In genomic region chr19:41306394-41306793, GRCh38 we compare ENCODE assay signal across 12 cellular contexts. TPM values are rescaled to one million over a fixed set of nuclear protein-coding genes. Genes with fewer than 3 reads are reported as not detected.
A peak's percentile ranks its signal among the peaks of the same experiment; 100 is the strongest.
DNase-seq lines count a peak whose midpoint lies in the region; ATAC-seq and TF ChIP-seq lines count a peak whose summit lies in the region.
"Had no signal": no experiment of that assay in that cellular context is flagged by ENCODE, and none has a peak within 500 bp of the region (broad histone marks: within the 10 kb centered on the region; RNA-seq: fewer than 3 reads in every experiment).

No MANE protein-coding gene starts in this region.

- H3K36me3 Mint-ChIP-seq in HFFc6 (ENCODE audit: low read depth) (peaks cover 27% of the 10 kb centered on the region), type B pancreatic cell (peaks cover 13% of the 10 kb centered on the region)
- peaks cover 78% of the 10 kb centered on the region for H3K36me3 Mint-ChIP-seq in central memory CD8-positive, alpha-beta T cell (ENCODE audit: insufficient read depth)

- H3K4me3 ChIP-seq in BLaER1, result peak overlapping the region; percentile 18; the same call in 1 of the 2 replicates
- H3K4me3 ChIP-seq in osteoblast (ENCODE audit: insufficient read depth, low read length), result no peak overlapping the region
- H3K4me3 ChIP-seq: lung, MG63 had no signal

- intact Hi-C loops in sciatic nerve (cut with DNase I), result loop anchor here (5.0 kb wide), 1 partner anchor 104 kb away; no protein-coding TSS in a partner anchor

- H3K4me1 ChIP-seq in BLaER1 (peaks cover 93% of the 10 kb centered on the region), osteoblast (ENCODE audit: insufficient read depth, low read length) (peaks cover 21% of the 10 kb centered on the region)

- H3K4me2 ChIP-seq in BLaER1, result peak overlapping the region; percentile 97
- H3K4me2 ChIP-seq in osteoblast (ENCODE audit: insufficient read depth, low read length), result no peak overlapping the region

- H3K4me1 Mint-ChIP-seq in HFFc6 (ENCODE audit: low read depth) (peaks cover 33% of the 10 kb centered on the region), type B pancreatic cell (ENCODE audit: unreplicated experiment) (peaks cover 18% of the 10 kb centered on the region)
- peaks cover 90% of the 10 kb centered on the region for H3K4me1 Mint-ChIP-seq in central memory CD8-positive, alpha-beta T cell

- no peak overlapping the region for H3K4me3 Mint-ChIP-seq in HFFc6
- H3K4me3 Mint-ChIP-seq in central memory CD8-positive, alpha-beta T cell, result peak overlapping the region; percentile 94
- no peak overlapping the region for H3K4me3 Mint-ChIP-seq in type B pancreatic cell

- H3K79me2 ChIP-seq in osteoblast (ENCODE audit: insufficient read depth, low read length), result peaks cover 8% of the 10 kb centered on the region

- H3K27me3 ChIP-seq in BLaER1 (no peaks in the 10 kb centered on the region), osteoblast (ENCODE audit: insufficient read depth, low read length) (no peaks in the 10 kb centered on the region)
- H3K27me3 ChIP-seq: MG63 had no signal

- H3K36me3 ChIP-seq in BLaER1, result peaks cover 59% of the 10 kb centered on the region
- peaks cover 65% of the 10 kb centered on the region for H3K36me3 ChIP-seq in osteoblast (ENCODE audit: insufficient read depth, low read length)

- no peak for ATAC-seq in central memory CD8-positive, alpha-beta T cell (replicated peaks; ENCODE audit: extremely low read depth, poor library complexity, severe bottlenecking)
- no peak for ATAC-seq in sciatic nerve

- TF ChIP-seq CTCF in HFFc6 (IDR thresholded peaks at IDR 0.05) (no peak), osteoblast (IDR thresholded peaks at IDR 0.05; ENCODE audit: extremely low read depth, low read depth, low read length) (no peak), type B pancreatic cell (conservative IDR thresholded peaks at IDR 0.05) (no peak)

- H4K20me1 ChIP-seq in BLaER1 (peaks cover 69% of the 10 kb centered on the region), osteoblast (ENCODE audit: insufficient read depth, low read length) (peaks cover 7% of the 10 kb centered on the region)

- H3K27ac ChIP-seq in BLaER1, result peak overlapping the region; percentile 83
- peak overlapping the region; percentile 50 for H3K27ac ChIP-seq in osteoblast (ENCODE audit: low read depth, low read length)

- DNase-seq in HFFc6 (no peak), osteoblast (ENCODE audit: insufficient read length, low spot score, missing footprints) (no peak), NCI-H187 (lab: John Stamatoyannopoulos, UW) (no peak), G401 (ENCODE audit: low spot score) (no peak), sciatic nerve (ENCODE audit: low spot score) (no peak), type B pancreatic cell (ENCODE audit: extremely low spot score, unreplicated experiment) (no peak)
- DNase-seq in central memory CD8-positive, alpha-beta T cell (ENCODE audit: low spot score in 2 of 2), result no peak
- DNase-seq: activated gamma-delta T cell, MG63, NCI-H524 had no signal

- in situ Hi-C loops in G401 (cut with HindIII; ENCODE audit: low sequenced_read_pairs), result no loop called here

- H3K9me3 ChIP-seq in BLaER1, result no peaks in the 10 kb centered on the region
- H3K9me3 ChIP-seq in osteoblast (ENCODE audit: low read depth, low read length), result no peaks in the 10 kb centered on the region
- H3K9me3 ChIP-seq: MG63 had no signal

- H3K9ac ChIP-seq in BLaER1, result peak overlapping the region; percentile 73

- H3K27me3 Mint-ChIP-seq in HFFc6 (ENCODE audit: insufficient read depth) (peaks cover 15% of the 10 kb centered on the region), type B pancreatic cell (no peaks in the 10 kb centered on the region)
- H3K27me3 Mint-ChIP-seq in central memory CD8-positive, alpha-beta T cell, result no peaks in the 10 kb centered on the region

- no peak overlapping the region for H2AFZ ChIP-seq in osteoblast (ENCODE audit: low read length)

- H3K9me3 Mint-ChIP-seq in HFFc6 (no peaks in the 10 kb centered on the region), type B pancreatic cell (no peaks in the 10 kb centered on the region)
- H3K9me3 Mint-ChIP-seq in central memory CD8-positive, alpha-beta T cell, result no peaks in the 10 kb centered on the region

- H3K27ac Mint-ChIP-seq in HFFc6 (peak overlapping the region; percentile 97), type B pancreatic cell (no peak overlapping the region)
- H3K27ac Mint-ChIP-seq in central memory CD8-positive, alpha-beta T cell (ENCODE audit: low read depth), result peak overlapping the region; percentile 98

RNA-seq across cellular contexts. Expression of gene CCDC97, which starts 3.6 kb away (rescaled TPM):
- total RNA-seq in HFFc6 (2021; fragmentation: NEBNext Ultra II Directional; extraction: Animal tissue kit (Norgen Biotek cat#: 25700)), result 10 to 100 TPM; 15.4 to 19.1 (median 16.8) TPM
- 9.0 and 11.2 TPM in 2 replicates for total RNA-seq in osteoblast
- total RNA-seq in G401 (2014; rRNA removed; shearing (Covaris generic)), result 9.3 and 12.3 TPM in 2 replicates
- 29.8 TPM for total RNA-seq in sciatic nerve
- 26.7 and 42.6 TPM in 2 replicates for total RNA-seq in type B pancreatic cell (ENCODE audit: low replicate concordance)

RNA-seq across cellular contexts. Expression of gene HNRNPUL1, which starts 42.2 kb away (rescaled TPM):
- total RNA-seq in HFFc6 (2021; fragmentation: NEBNext Ultra II Directional; extraction: Animal tissue kit (Norgen Biotek cat#: 25700)), result 100 to 1,000 TPM; 176 to 245 (median 234) TPM
- total RNA-seq in osteoblast (113 and 114 TPM in 2 replicates), sciatic nerve (161 TPM), type B pancreatic cell (ENCODE audit: low replicate concordance) (189 and 244 TPM in 2 replicates)
- total RNA-seq in G401 (2014; rRNA removed; shearing (Covaris generic)), result 85.0 and 116 TPM in 2 replicates

RNA-seq across cellular contexts. Expression of gene TGFB1, which starts 47.3 kb away (rescaled TPM):
- total RNA-seq in HFFc6 (2021; fragmentation: NEBNext Ultra II Directional; extraction: Animal tissue kit (Norgen Biotek cat#: 25700)), result 100 to 1,000 TPM; 150 to 163 (median 158) TPM
- total RNA-seq in osteoblast, result 17.4 and 21.2 TPM in 2 replicates
- total RNA-seq in G401 (2014; rRNA removed; shearing (Covaris generic)), result 5.7 and 10.1 TPM in 2 replicates
- 33.7 TPM for total RNA-seq in sciatic nerve
- total RNA-seq in type B pancreatic cell (ENCODE audit: low replicate concordance), result 2.3 and 3.4 TPM in 2 replicates

RNA-seq across cellular contexts. Expression of gene B9D2, which starts 57.6 kb away (rescaled TPM):
- 1 to 10 TPM; 4.9 to 6.8 (median 6.3) TPM for total RNA-seq in HFFc6 (2021; fragmentation: NEBNext Ultra II Directional; extraction: Animal tissue kit (Norgen Biotek cat#: 25700))
- total RNA-seq in osteoblast (5.6 and 6.5 TPM in 2 replicates), sciatic nerve (4.1 TPM), type B pancreatic cell (ENCODE audit: low replicate concordance) (4.8 and 8.8 TPM in 2 replicates)
- total RNA-seq in G401 (2014; rRNA removed; shearing (Covaris generic)), result 11.1 and 18.4 TPM in 2 replicates
